8 cellular contexts compared by ENCODE assay signal in genomic region chr1:15128520-15129313, GRCh38. TPM values are rescaled to one million over a fixed set of nuclear protein-coding genes. Genes with fewer than 3 reads are reported as not detected.
A peak's percentile ranks its signal among the peaks of the same experiment; 100 is the strongest.
DNase-seq lines count a peak whose midpoint lies in the region; ATAC-seq and TF ChIP-seq lines count a peak whose summit lies in the region.

No MANE protein-coding gene starts in this region.

- DNase-seq in 8988T (peak; percentile 67), GM13977 (ENCODE audit: low spot score) (peak; percentile 88), LoVo (ENCODE audit: low spot score) (peak; percentile 68), globus pallidus (ENCODE audit: low spot score) (peak; percentile 31), prostate gland (ENCODE audit: low spot score) (peak; percentile 64), uterus (peak; percentile 50 to 64)
- peak; percentile 84 for DNase-seq in activated naive CD4-positive, alpha-beta T cell treated with anti-CD3 and anti-CD28 coated beads for 36 hours

- H3K4me1 ChIP-seq in prostate gland (replicated peaks), result no peaks in the 10 kb centered on the region
- no peaks in the 10 kb centered on the region for H3K4me1 ChIP-seq in uterus

- H3K27ac ChIP-seq in prostate gland, result no peak overlapping the region
- no peak overlapping the region for H3K27ac ChIP-seq in uterus

- TF ChIP-seq POLR2A in prostate gland (IDR thresholded peaks at IDR 0.05) (no peak), uterus (IDR thresholded peaks at IDR 0.05) (no peak)

- in situ Hi-C loops in GM13977 (cut with MboI; ENCODE audit: low pct_unique_long_range_greater_than_20kb, low sequenced_read_pairs, unreplicated experiment), result loop anchor here (10.0 to 25.0 kb wide), 2 partner anchors 166 to 284 kb away; partner anchors contain the start of gene EFHD2

- 30% methylated on average over 18 of the region's 18 CpGs for WGBS in prostate gland

- H3K4me3 Mint-ChIP-seq in activated naive CD4-positive, alpha-beta T cell treated with anti-CD3 and anti-CD28 coated beads for 36 hours, result no peak overlapping the region

- peak; percentile 90 for TF ChIP-seq CTCF in GM13977 (IDR thresholded peaks at IDR 0.05; ENCODE audit: extremely low read depth, insufficient read depth, missing control alignments)
- peak; percentile 89 to 94 (median 90) for TF ChIP-seq CTCF in prostate gland (IDR thresholded peaks at IDR 0.05)
- peak; percentile 76 to 83 (median 80) for TF ChIP-seq CTCF in uterus (IDR thresholded peaks at IDR 0.05)

- H3K4me3 ChIP-seq in prostate gland, result no peak overlapping the region
- no peak overlapping the region for H3K4me3 ChIP-seq in uterus

- H3K36me3 Mint-ChIP-seq in activated naive CD4-positive, alpha-beta T cell treated with anti-CD3 and anti-CD28 coated beads for 36 hours (ENCODE audit: low read depth), result no peaks in the 10 kb centered on the region

- H3K27me3 ChIP-seq in prostate gland (replicated peaks; ENCODE audit: insufficient read depth), result no peaks in the 10 kb centered on the region
- no peaks in the 10 kb centered on the region for H3K27me3 ChIP-seq in uterus

- H3K36me3 ChIP-seq in prostate gland (no peaks in the 10 kb centered on the region), uterus (no peaks in the 10 kb centered on the region)

- H3K27me3 Mint-ChIP-seq in activated naive CD4-positive, alpha-beta T cell treated with anti-CD3 and anti-CD28 coated beads for 36 hours (ENCODE audit: low read depth), result peaks cover 10% of the 10 kb centered on the region

- H3K4me1 Mint-ChIP-seq in activated naive CD4-positive, alpha-beta T cell treated with anti-CD3 and anti-CD28 coated beads for 36 hours (ENCODE audit: low read depth), result no peaks in the 10 kb centered on the region

- intact Hi-C loops in activated naive CD4-positive, alpha-beta T cell treated with anti-CD3 and anti-CD28 coated beads for 36 hours (cut with micrococcal nuclease), result loop anchor here (1.0 to 2.0 kb wide), 3 partner anchors 24 to 176 kb away; partner anchors contain the start of gene TMEM51
- intact Hi-C loops in prostate gland (cut with DNase I), result loop anchor here (2.0 to 10.0 kb wide), 3 partner anchors 144 to 306 kb away; partner anchors contain the start of gene CTRC
- intact Hi-C loops in uterus (cut with DNase I; ENCODE audit: low total_unique reads), result no loop called here

- H3K9me3 ChIP-seq in prostate gland (no peaks in the 10 kb centered on the region), uterus (no peaks in the 10 kb centered on the region)

- H3K9me3 Mint-ChIP-seq in activated naive CD4-positive, alpha-beta T cell treated with anti-CD3 and anti-CD28 coated beads for 36 hours, result peaks cover 4% of the 10 kb centered on the region

- H3K27ac Mint-ChIP-seq in activated naive CD4-positive, alpha-beta T cell treated with anti-CD3 and anti-CD28 coated beads for 36 hours, result no peak overlapping the region

- ATAC-seq in SK-N-SH treated with all-trans-retinoic acid at 6 μM for 48 hours, result peak; percentile 100

- CTCF ChIA-PET in activated naive CD4-positive, alpha-beta T cell treated with anti-CD3 and anti-CD28 coated beads for 36 hours (lab: Charles Lee), result interaction anchor here (0.5 to 3.5 kb wide), 32 partner anchors 8 to 239 kb away, joined by 3 to 58 read pairs (median 4); partner anchors contain the start of gene TMEM51

TF ChIP-seq in SK-N-SH treated with all-trans-retinoic acid at 6 μM for 48 hours, 23 proteins besides CTCF, POLR2A, EP300 and RAD21:
- TF ChIP-seq CSDC2 (CRISPR knock-in tag; IDR thresholded peaks at IDR 0.05), result no peak
- TF ChIP-seq ESRRG (CRISPR knock-in tag; IDR thresholded peaks at IDR 0.05), result no peak
- TF ChIP-seq PPARA (CRISPR knock-in tag; IDR thresholded peaks at IDR 0.05; ENCODE audit: borderline replicate concordance), result no peak
- no peak for TF ChIP-seq CREB5 (CRISPR knock-in tag; IDR thresholded peaks at IDR 0.05; ENCODE audit: low read depth)
- no peak for TF ChIP-seq ZNF8 (CRISPR knock-in tag; IDR thresholded peaks at IDR 0.05)
- no peak for TF ChIP-seq PATZ1 (CRISPR knock-in tag; IDR thresholded peaks at IDR 0.05; ENCODE audit: borderline replicate concordance)
- no peak for TF ChIP-seq SNAI2 (CRISPR knock-in tag; IDR thresholded peaks at IDR 0.05)
- no peak for TF ChIP-seq POU6F1 (CRISPR knock-in tag; IDR thresholded peaks at IDR 0.05; ENCODE audit: borderline replicate concordance, low read depth)
- no peak for TF ChIP-seq ARNTL (CRISPR knock-in tag; IDR thresholded peaks at IDR 0.05; ENCODE audit: borderline replicate concordance, low read depth)
- no peak for TF ChIP-seq TSHZ2 (CRISPR knock-in tag; IDR thresholded peaks at IDR 0.05)
- TF ChIP-seq ZFP3 (CRISPR knock-in tag; IDR thresholded peaks at IDR 0.05), result no peak

RNA-seq across cellular contexts. Expression of gene TMEM51, which starts 24.8 kb away (rescaled TPM):
- total RNA-seq in activated naive CD4-positive, alpha-beta T cell treated with anti-CD3 and anti-CD28 coated beads for 36 hours, result under 1 TPM; 0.14 to 0.15 TPM
- total RNA-seq in prostate gland (10 to 100 TPM in 1 of 2 donors, 1 to 10 TPM in 1; 9.8 to 17.6 TPM), uterus (10 to 100 TPM in 1 of 4 donors, 1 to 10 TPM in 3; 1.3 to 45.0 (median 9.9) TPM)

Comparison
In these comparisons a context has a peak if more than half of its experiments do, and no peak if none do; other contexts are left out.
1. DNase-seq: peak in every context shown above with its lines; median percentile 88 in GM13977; 84 in activated naive CD4-positive, alpha-beta T cell treated with anti-CD3 and anti-CD28 coated beads for 36 hours; 68 in LoVo; 67 in 8988T; 64 in prostate gland; 57 in uterus; 31 in globus pallidus.